ENCODE assay signal across 8 cellular contexts in the genomic region with DNA sequence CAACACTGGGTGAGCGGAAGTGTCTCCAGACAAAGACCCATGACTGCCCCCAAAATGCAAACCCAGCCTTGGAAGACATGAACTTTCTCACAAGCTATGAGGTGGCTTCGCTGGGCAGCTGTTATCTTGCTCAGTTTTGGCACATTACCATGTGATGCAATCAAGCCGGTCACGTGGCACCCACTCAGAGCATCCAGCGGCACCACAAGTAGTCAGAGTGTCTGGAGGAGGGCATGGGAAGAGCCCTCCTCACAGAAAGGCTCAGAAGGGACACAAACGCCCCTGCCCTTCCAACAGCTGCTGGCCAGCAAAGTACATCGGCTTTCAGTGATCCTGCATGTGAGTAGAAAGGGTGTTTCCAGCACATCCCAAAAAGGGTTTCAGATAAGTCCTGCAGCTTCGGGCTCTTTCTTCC.
DNase-seq lines count a peak whose midpoint lies in the region; ATAC-seq, FAIRE-seq and TF ChIP-seq lines count a peak whose summit lies in the region.

No MANE protein-coding gene starts in this region.

- H3K4me2 ChIP-seq in neuronal stem cell (ENCODE audit: insufficient read depth, low read length, poor library complexity, severe bottlenecking) = no peak overlapping the region

- H4K91ac ChIP-seq in neuronal stem cell (ENCODE audit: low read depth, low read length, poor library complexity) = no peak overlapping the region

- H2BK12ac ChIP-seq in neuronal stem cell (ENCODE audit: low read length) = no peak overlapping the region

- H3K27ac Mint-ChIP-seq in Calu3 (ENCODE audit: unreplicated experiment) = no peak overlapping the region

- no peak for ATAC-seq in GM21526 (IDR thresholded peaks at IDR 0.05; ENCODE audit: low FRiP score, unreplicated experiment)
- no peak for ATAC-seq in GM18870 (IDR thresholded peaks at IDR 0.05; ENCODE audit: unreplicated experiment)
- ATAC-seq in GM18868 (IDR thresholded peaks at IDR 0.05; ENCODE audit: unreplicated experiment) = no peak

- H3K4me3 ChIP-seq in choroid plexus epithelial cell (ENCODE audit: low read depth, low read length) (no peak overlapping the region), neuronal stem cell (ENCODE audit: low read length in 2 of 2) (no peak overlapping the region)

- no peaks in the 10 kb centered on the region for H3K27me3 Mint-ChIP-seq in Calu3 (ENCODE audit: unreplicated experiment)

- H3K27ac ChIP-seq in neuronal stem cell (replicated peaks; ENCODE audit: low read length) = no peak overlapping the region

- H2BK120ac ChIP-seq in neuronal stem cell (ENCODE audit: low read depth, low read length) = no peak overlapping the region

- no peaks in the 10 kb centered on the region for H3K9me3 Mint-ChIP-seq in Calu3 (ENCODE audit: low read depth, unreplicated experiment)

- peak; percentile 38 for DNase-seq in Calu3
- DNase-seq in NCI-H2171 (lab: John Stamatoyannopoulos, UW) = peak; percentile 66
- DNase-seq in choroid plexus epithelial cell (ENCODE audit: low read depth) = peak; percentile 85
- no peak for DNase-seq in neuronal stem cell (ENCODE audit: low spot score)
- DNase-seq in GM19239 (ENCODE audit: insufficient read length, low spot score) = no peak

- no peak overlapping the region for H2AK5ac ChIP-seq in neuronal stem cell (ENCODE audit: low read depth, low read length)

- intact Hi-C loops in Calu3 (cut with micrococcal nuclease; ENCODE audit: unreplicated experiment) = no loop called here

- no peaks in the 10 kb centered on the region for H3K79me1 ChIP-seq in neuronal stem cell (ENCODE audit: low read depth, low read length)

- H3K9me3 ChIP-seq in neuronal stem cell (replicated peaks in 1 of 2; ENCODE audit: control insufficient read depth in 2 of 2, insufficient read depth in 1 of 2, low read depth in 1 of 2, low read length in 2 of 2) = no peaks in the 10 kb centered on the region

- H3K4ac ChIP-seq in neuronal stem cell (ENCODE audit: low read length) = no peak overlapping the region

- H3K4me3 Mint-ChIP-seq in Calu3 (ENCODE audit: low read depth, unreplicated experiment) = no peak overlapping the region

- no peaks in the 10 kb centered on the region for H3K36me3 ChIP-seq in neuronal stem cell (replicated peaks in 1 of 2; ENCODE audit: control insufficient read depth in 2 of 2, insufficient read depth in 2 of 2, low read length in 2 of 2)

- peaks cover 9 to 15% of the 10 kb centered on the region in 2 donors for H3K4me1 ChIP-seq in neuronal stem cell (ENCODE audit: control insufficient read depth in 2 of 2, insufficient read depth in 1 of 2, low read depth in 1 of 2, low read length in 2 of 2)

- no peak overlapping the region for H3K14ac ChIP-seq in neuronal stem cell (ENCODE audit: low read length)

- no peak overlapping the region for H3K9ac ChIP-seq in neuronal stem cell (ENCODE audit: low read depth, low read length, poor library complexity)

- H2BK15ac ChIP-seq in neuronal stem cell (ENCODE audit: low read length) = no peak overlapping the region

- no TSS peak for BruUV-seq in Calu3 (replicated peaks; lab: Mats Ljungman, UMichigan)

- H3K18ac ChIP-seq in neuronal stem cell (ENCODE audit: low read length) = peak overlapping the region; percentile 45

- H3K27me3 ChIP-seq in neuronal stem cell (ENCODE audit: control insufficient read depth in 3 of 3, insufficient read depth in 3 of 3, low read depth in 1 of 3, low read length in 3 of 3) = no peaks in the 10 kb centered on the region

- H3K36me3 Mint-ChIP-seq in Calu3 (ENCODE audit: insufficient read depth, unreplicated experiment) = no peaks in the 10 kb centered on the region

- no CpG with 5 or more reads among the region's 8 CpGs for WGBS in neuronal stem cell (ENCODE audit: extremely low coverage in 2 of 2, insufficient read length in 2 of 2, insufficient replicate concordance in 1 of 2), 2 donors

- peaks cover 23% of the 10 kb centered on the region for H3K4me1 Mint-ChIP-seq in Calu3 (ENCODE audit: low read depth, unreplicated experiment)

- H3K23ac ChIP-seq in neuronal stem cell (ENCODE audit: low read depth, low read length, poor library complexity) = no peak overlapping the region

- CTCF ChIA-PET in Calu3 (lab: Charles Lee) = no interaction called here

- no peak for TF ChIP-seq CTCF in Calu3 (IDR thresholded peaks at IDR 0.05; ENCODE audit: unreplicated experiment)
- no peak for TF ChIP-seq CTCF in choroid plexus epithelial cell (conservative IDR thresholded peaks at IDR 0.05; ENCODE audit: low read depth, low read length)

- H4K8ac ChIP-seq in neuronal stem cell (ENCODE audit: low read depth, low read length) = no peak overlapping the region

- FAIRE-seq in GM19239 (lab: Jason Lieb, UNC) = no peak

- H2BK5ac ChIP-seq in neuronal stem cell (ENCODE audit: low read length) = no peak overlapping the region

- H2AFZ ChIP-seq in neuronal stem cell (ENCODE audit: low read length) = peak overlapping the region; percentile 15

Comparison
In these comparisons a context has a peak if more than half of its experiments do, and no peak if none do; other contexts are left out.
1. DNase-seq: peak in Calu3 (single experiment), NCI-H2171 (single experiment) and choroid plexus epithelial cell (single experiment); none in neuronal stem cell (single experiment) and GM19239 (single experiment).